In the genomic region with DNA sequence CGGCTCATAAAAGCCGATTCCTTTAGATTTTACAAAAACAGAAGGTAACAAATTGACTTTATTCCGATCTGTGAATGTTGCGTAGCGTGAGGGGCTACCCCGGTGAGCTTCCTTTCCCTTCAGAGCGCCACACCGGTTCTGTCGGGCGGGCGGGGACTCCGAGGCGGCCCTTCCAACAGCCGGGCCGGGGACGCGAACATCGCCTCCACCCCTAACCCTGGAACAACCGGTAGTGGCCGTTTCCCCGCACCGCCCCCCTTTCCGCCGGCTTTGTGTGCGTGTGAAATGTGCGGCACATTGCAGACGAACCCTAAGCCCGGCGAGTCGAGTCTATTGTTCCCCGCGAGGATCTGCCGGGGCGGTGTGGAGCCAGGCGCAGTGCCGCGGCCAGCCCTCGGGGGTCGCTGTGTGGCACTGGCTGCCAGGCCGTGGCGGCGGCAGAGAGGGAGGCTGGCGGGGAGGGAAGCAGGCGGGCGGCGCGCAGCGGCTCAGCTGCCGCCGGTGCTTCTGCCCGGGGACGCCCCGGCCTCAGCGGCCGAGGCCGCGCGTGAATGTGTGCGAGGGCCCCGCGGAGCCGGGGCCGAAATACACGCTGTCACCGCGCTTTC, we compare ENCODE assay signal across 1 cellular context.
A peak's percentile ranks its signal among the peaks of the same experiment; 100 is the strongest.
TF ChIP-seq lines count a peak whose summit lies in the region.

No MANE protein-coding gene starts in this region.

TF ChIP-seq in GM12878, 131 proteins besides CTCF, POLR2A, EP300 and RAD21 (continued from another document and continues in another):
- TF ChIP-seq, protein P1, sequence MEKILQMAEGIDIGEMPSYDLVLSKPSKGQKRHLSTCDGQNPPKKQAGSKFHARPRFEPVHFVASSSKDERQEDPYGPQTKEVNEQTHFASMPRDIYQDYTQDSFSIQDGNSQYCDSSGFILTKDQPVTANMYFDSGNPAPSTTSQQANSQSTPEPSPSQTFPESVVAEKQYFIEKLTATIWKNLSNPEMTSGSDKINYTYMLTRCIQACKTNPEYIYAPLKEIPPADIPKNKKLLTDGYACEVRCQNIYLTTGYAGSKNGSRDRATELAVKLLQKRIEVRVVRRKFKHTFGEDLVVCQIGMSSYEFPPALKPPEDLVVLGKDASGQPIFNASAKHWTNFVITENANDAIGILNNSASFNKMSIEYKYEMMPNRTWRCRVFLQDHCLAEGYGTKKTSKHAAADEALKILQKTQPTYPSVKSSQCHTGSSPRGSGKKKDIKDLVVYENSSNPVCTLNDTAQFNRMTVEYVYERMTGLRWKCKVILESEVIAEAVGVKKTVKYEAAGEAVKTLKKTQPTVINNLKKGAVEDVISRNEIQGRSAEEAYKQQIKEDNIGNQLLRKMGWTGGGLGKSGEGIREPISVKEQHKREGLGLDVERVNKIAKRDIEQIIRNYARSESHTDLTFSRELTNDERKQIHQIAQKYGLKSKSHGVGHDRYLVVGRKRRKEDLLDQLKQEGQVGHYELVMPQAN (conservative IDR thresholded peaks at IDR 0.05), result peak; percentile 72
- TF ChIP-seq DPF2 (IDR thresholded peaks at IDR 0.05), result peak; percentile 75; the same call in 1 of the 2 replicates
- TF ChIP-seq CBX5 (IDR thresholded peaks at IDR 0.05; ENCODE audit: low read depth), result peak; percentile 93
- TF ChIP-seq SMARCA5 (IDR thresholded peaks at IDR 0.05), result peak; percentile 99
- TF ChIP-seq LARP7 (IDR thresholded peaks at IDR 0.05), result peak; percentile 88
- TF ChIP-seq, protein P2, sequence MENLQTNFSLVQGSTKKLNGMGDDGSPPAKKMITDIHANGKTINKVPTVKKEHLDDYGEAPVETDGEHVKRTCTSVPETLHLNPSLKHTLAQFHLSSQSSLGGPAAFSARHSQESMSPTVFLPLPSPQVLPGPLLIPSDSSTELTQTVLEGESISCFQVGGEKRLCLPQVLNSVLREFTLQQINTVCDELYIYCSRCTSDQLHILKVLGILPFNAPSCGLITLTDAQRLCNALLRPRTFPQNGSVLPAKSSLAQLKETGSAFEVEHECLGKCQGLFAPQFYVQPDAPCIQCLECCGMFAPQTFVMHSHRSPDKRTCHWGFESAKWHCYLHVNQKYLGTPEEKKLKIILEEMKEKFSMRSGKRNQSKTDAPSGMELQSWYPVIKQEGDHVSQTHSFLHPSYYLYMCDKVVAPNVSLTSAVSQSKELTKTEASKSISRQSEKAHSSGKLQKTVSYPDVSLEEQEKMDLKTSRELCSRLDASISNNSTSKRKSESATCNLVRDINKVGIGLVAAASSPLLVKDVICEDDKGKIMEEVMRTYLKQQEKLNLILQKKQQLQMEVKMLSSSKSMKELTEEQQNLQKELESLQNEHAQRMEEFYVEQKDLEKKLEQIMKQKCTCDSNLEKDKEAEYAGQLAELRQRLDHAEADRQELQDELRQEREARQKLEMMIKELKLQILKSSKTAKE (IDR thresholded peaks at IDR 0.05; ENCODE audit: low read depth, poor library complexity, severe bottlenecking), result peak; percentile 56
- TF ChIP-seq, protein P3, sequence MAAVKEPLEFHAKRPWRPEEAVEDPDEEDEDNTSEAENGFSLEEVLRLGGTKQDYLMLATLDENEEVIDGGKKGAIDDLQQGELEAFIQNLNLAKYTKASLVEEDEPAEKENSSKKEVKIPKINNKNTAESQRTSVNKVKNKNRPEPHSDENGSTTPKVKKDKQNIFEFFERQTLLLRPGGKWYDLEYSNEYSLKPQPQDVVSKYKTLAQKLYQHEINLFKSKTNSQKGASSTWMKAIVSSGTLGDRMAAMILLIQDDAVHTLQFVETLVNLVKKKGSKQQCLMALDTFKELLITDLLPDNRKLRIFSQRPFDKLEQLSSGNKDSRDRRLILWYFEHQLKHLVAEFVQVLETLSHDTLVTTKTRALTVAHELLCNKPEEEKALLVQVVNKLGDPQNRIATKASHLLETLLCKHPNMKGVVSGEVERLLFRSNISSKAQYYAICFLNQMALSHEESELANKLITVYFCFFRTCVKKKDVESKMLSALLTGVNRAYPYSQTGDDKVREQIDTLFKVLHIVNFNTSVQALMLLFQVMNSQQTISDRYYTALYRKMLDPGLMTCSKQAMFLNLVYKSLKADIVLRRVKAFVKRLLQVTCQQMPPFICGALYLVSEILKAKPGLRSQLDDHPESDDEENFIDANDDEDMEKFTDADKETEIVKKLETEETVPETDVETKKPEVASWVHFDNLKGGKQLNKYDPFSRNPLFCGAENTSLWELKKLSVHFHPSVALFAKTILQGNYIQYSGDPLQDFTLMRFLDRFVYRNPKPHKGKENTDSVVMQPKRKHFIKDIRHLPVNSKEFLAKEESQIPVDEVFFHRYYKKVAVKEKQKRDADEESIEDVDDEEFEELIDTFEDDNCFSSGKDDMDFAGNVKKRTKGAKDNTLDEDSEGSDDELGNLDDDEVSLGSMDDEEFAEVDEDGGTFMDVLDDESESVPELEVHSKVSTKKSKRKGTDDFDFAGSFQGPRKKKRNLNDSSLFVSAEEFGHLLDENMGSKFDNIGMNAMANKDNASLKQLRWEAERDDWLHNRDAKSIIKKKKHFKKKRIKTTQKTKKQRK (IDR thresholded peaks at IDR 0.05; ENCODE audit: low read depth, low read length), result no peak
- peak; percentile 91 for TF ChIP-seq SMAD5 (IDR thresholded peaks at IDR 0.05; ENCODE audit: low read depth)
- TF ChIP-seq, protein P4, sequence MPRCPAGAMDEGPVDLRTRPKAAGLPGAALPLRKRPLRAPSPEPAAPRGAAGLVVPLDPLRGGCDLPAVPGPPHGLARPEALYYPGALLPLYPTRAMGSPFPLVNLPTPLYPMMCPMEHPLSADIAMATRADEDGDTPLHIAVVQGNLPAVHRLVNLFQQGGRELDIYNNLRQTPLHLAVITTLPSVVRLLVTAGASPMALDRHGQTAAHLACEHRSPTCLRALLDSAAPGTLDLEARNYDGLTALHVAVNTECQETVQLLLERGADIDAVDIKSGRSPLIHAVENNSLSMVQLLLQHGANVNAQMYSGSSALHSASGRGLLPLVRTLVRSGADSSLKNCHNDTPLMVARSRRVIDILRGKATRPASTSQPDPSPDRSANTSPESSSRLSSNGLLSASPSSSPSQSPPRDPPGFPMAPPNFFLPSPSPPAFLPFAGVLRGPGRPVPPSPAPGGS (IDR thresholded peaks at IDR 0.05; ENCODE audit: borderline replicate concordance, insufficient read depth, low read depth, low read length, poor library complexity, severe bottlenecking), result peak; percentile 60
- peak; percentile 51; the same call in 1 of the 2 replicates for TF ChIP-seq BCL11A (IDR thresholded peaks at IDR 0.05; ENCODE audit: low read depth, low read length)
- TF ChIP-seq BRCA1 (IDR thresholded peaks at IDR 0.05; ENCODE audit: low read depth, low read length), result no peak
- TF ChIP-seq MYB (IDR thresholded peaks at IDR 0.05; ENCODE audit: borderline replicate concordance, low read depth, low read length), result peak; percentile 81
- 0 out of 2 replicates have a peak, but pooled peaks have one; percentile 11 for TF ChIP-seq IRF4 (IDR thresholded peaks at IDR 0.05; ENCODE audit: low read depth, low read length)
- TF ChIP-seq WRNIP1 (IDR thresholded peaks at IDR 0.05; ENCODE audit: borderline replicate concordance, low read depth, low read length), result peak; percentile 56; the same call in 1 of the 2 replicates
- TF ChIP-seq POLR2AphosphoS2 (IDR thresholded peaks at IDR 0.05; ENCODE audit: low read depth, low read length), result no peak; the same call in none of the 2 replicates
- TF ChIP-seq POU2F2 (IDR thresholded peaks at IDR 0.05; ENCODE audit: borderline replicate concordance, low read depth, low read length), result peak; percentile 82; the same call in 2 of the 3 replicates
- TF ChIP-seq, protein P5, sequence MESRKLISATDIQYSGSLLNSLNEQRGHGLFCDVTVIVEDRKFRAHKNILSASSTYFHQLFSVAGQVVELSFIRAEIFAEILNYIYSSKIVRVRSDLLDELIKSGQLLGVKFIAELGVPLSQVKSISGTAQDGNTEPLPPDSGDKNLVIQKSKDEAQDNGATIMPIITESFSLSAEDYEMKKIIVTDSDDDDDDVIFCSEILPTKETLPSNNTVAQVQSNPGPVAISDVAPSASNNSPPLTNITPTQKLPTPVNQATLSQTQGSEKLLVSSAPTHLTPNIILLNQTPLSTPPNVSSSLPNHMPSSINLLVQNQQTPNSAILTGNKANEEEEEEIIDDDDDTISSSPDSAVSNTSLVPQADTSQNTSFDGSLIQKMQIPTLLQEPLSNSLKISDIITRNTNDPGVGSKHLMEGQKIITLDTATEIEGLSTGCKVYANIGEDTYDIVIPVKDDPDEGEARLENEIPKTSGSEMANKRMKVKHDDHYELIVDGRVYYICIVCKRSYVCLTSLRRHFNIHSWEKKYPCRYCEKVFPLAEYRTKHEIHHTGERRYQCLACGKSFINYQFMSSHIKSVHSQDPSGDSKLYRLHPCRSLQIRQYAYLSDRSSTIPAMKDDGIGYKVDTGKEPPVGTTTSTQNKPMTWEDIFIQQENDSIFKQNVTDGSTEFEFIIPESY (IDR thresholded peaks at IDR 0.05), result no peak
- TF ChIP-seq RCOR1 (conservative IDR thresholded peaks at IDR 0.05; ENCODE audit: low read depth, low read length), result no peak
- peak; percentile 39; the same call in 1 of the 2 replicates for TF ChIP-seq TBL1XR1 (IDR thresholded peaks at IDR 0.05; ENCODE audit: low read depth, low read length)
- TF ChIP-seq MYC (IDR thresholded peaks at IDR 0.05; ENCODE audit: insufficient read depth, insufficient read length, insufficient replicate concordance, low read length, severe bottlenecking), result no peak
- TF ChIP-seq, protein P6, sequence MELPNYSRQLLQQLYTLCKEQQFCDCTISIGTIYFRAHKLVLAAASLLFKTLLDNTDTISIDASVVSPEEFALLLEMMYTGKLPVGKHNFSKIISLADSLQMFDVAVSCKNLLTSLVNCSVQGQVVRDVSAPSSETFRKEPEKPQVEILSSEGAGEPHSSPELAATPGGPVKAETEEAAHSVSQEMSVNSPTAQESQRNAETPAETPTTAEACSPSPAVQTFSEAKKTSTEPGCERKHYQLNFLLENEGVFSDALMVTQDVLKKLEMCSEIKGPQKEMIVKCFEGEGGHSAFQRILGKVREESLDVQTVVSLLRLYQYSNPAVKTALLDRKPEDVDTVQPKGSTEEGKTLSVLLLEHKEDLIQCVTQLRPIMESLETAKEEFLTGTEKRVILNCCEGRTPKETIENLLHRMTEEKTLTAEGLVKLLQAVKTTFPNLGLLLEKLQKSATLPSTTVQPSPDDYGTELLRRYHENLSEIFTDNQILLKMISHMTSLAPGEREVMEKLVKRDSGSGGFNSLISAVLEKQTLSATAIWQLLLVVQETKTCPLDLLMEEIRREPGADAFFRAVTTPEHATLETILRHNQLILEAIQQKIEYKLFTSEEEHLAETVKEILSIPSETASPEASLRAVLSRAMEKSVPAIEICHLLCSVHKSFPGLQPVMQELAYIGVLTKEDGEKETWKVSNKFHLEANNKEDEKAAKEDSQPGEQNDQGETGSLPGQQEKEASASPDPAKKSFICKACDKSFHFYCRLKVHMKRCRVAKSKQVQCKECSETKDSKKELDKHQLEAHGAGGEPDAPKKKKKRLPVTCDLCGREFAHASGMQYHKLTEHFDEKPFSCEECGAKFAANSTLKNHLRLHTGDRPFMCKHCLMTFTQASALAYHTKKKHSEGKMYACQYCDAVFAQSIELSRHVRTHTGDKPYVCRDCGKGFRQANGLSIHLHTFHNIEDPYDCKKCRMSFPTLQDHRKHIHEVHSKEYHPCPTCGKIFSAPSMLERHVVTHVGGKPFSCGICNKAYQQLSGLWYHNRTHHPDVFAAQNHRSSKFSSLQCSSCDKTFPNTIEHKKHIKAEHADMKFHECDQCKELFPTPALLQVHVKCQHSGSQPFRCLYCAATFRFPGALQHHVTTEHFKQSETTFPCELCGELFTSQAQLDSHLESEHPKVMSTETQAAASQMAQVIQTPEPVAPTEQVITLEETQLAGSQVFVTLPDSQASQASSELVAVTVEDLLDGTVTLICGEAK (IDR thresholded peaks at IDR 0.05; ENCODE audit: borderline replicate concordance), result peak; percentile 57; the same call in 1 of the 2 replicates
- TF ChIP-seq YY1 (IDR thresholded peaks at IDR 0.05; ENCODE audit: low read depth, low read length), result peak; percentile 80
- no peak for TF ChIP-seq SREBF2 (IDR thresholded peaks at IDR 0.05; ENCODE audit: low read length)
- peak; percentile 83 for TF ChIP-seq EED (IDR thresholded peaks at IDR 0.05; ENCODE audit: low read depth)
- peak; percentile 79 to 86 for TF ChIP-seq BHLHE40 (IDR thresholded peaks at IDR 0.05; ENCODE audit: borderline replicate concordance in 1 of 2, low read depth in 2 of 2, low read length in 1 of 2)
- TF ChIP-seq HDGF (IDR thresholded peaks at IDR 0.05), result peak; percentile 85; the same call in 1 of the 2 replicates
- TF ChIP-seq ZBED1 (IDR thresholded peaks at IDR 0.05; ENCODE audit: borderline replicate concordance), result peak; percentile 31; the same call in 1 of the 2 replicates
- TF ChIP-seq, protein P7, sequence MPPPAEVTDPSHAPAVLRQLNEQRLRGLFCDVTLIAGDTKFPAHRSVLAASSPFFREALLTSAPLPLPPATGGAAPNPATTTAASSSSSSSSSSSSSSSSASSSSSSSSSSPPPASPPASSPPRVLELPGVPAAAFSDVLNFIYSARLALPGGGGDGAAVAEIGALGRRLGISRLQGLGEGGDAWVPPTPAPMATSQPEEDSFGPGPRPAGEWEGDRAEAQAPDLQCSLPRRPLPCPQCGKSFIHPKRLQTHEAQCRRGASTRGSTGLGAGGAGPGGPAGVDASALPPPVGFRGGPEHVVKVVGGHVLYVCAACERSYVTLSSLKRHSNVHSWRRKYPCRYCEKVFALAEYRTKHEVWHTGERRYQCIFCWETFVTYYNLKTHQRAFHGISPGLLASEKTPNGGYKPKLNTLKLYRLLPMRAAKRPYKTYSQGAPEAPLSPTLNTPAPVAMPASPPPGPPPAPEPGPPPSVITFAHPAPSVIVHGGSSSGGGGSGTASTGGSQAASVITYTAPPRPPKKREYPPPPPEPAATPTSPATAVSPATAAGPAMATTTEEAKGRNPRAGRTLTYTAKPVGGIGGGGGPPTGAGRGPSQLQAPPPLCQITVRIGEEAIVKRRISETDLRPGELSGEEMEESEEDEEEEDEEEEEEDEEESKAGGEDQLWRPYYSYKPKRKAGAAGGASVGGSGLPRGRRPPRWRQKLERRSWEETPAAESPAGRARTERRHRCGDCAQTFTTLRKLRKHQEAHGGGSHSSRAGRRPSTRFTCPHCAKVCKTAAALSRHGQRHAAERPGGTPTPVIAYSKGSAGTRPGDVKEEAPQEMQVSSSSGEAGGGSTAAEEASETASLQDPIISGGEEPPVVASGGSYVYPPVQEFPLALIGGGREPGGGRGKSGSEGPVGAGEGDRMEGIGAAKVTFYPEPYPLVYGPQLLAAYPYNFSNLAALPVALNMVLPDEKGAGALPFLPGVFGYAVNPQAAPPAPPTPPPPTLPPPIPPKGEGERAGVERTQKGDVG (CRISPR knock-in tag; IDR thresholded peaks at IDR 0.05), result no peak
- peak; percentile 90 for TF ChIP-seq IKZF1 (conservative IDR thresholded peaks at IDR 0.05)
- 0 out of 2 replicates have a peak, but pooled peaks have one; percentile 74 for TF ChIP-seq TCF3 (IDR thresholded peaks at IDR 0.05; ENCODE audit: borderline replicate concordance, insufficient read depth, low read depth, low read length)
- TF ChIP-seq, protein P8, sequence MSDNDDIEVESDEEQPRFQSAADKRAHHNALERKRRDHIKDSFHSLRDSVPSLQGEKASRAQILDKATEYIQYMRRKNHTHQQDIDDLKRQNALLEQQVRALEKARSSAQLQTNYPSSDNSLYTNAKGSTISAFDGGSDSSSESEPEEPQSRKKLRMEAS (IDR thresholded peaks at IDR 0.05; ENCODE audit: low read depth, low read length), result peak; percentile 89
- peak; percentile 40 for TF ChIP-seq MXI1 (IDR thresholded peaks at IDR 0.05; ENCODE audit: low read depth, low read length)
- TF ChIP-seq PAX5 (IDR thresholded peaks at IDR 0.05; ENCODE audit: borderline replicate concordance, low read depth, low read length), result peak; percentile 71
- TF ChIP-seq CREM (IDR thresholded peaks at IDR 0.05; ENCODE audit: low read depth), result peak; percentile 84
